8 cellular contexts compared by ENCODE assay signal in the genomic region with DNA sequence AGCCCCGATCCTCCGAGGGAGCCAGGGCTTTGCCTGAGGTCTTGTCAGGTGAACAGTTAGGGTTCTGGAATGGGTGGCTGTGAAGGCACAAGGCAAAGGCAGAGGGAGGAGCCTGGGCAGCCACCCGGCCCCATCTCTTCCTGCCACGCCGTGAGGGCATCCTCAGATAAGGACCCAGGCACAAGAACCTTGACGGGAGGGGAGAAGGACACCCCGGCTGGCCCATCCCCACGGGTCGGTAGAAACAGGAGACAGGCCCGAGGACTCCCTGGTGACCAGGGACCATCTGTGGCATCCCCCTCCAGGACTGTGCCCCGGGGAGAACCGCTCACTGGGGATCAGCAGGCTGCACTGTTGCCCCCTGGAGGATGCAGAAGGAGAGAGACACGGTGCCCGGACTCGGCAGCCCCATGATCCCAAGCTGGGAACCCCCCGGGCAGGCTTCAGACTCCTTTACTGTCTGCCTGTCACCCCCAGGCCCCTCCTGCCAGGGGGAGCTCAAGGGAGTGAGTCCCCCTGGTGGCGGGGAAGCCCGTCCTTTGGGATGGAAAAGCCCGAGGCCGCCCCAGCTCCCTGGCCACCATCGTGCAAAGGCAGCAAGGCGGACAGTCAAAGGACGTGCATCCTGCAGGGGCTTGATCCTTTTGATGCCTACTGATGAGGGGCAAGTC. TPM values are rescaled to one million over a fixed set of nuclear protein-coding genes. Genes with fewer than 3 reads are reported as not detected.
A peak's percentile ranks its signal among the peaks of the same experiment; 100 is the strongest.
DNase-seq lines count a peak whose midpoint lies in the region; ATAC-seq and TF ChIP-seq lines count a peak whose summit lies in the region.

No MANE protein-coding gene starts in this region.

- no peak for ATAC-seq in HG03571 (IDR thresholded peaks at IDR 0.05; ENCODE audit: unreplicated experiment)

- no peaks in the 10 kb centered on the region for H3K36me3 Mint-ChIP-seq in HFFc6 (ENCODE audit: low read depth)
- no peaks in the 10 kb centered on the region for H3K36me3 Mint-ChIP-seq in activated naive CD8-positive, alpha-beta T cell treated with anti-CD3 and anti-CD28 coated beads for 36 hours

- no peaks in the 10 kb centered on the region for H3K9me3 Mint-ChIP-seq in HFFc6
- H3K9me3 Mint-ChIP-seq in activated naive CD8-positive, alpha-beta T cell treated with anti-CD3 and anti-CD28 coated beads for 36 hours, result no peaks in the 10 kb centered on the region

- no peak overlapping the region for H3K27ac Mint-ChIP-seq in HFFc6
- H3K27ac Mint-ChIP-seq in activated naive CD8-positive, alpha-beta T cell treated with anti-CD3 and anti-CD28 coated beads for 36 hours, result peak overlapping the region; percentile 70

- H3K27me3 Mint-ChIP-seq in HFFc6 (ENCODE audit: insufficient read depth), result peaks cover 15% of the 10 kb centered on the region
- peaks cover 20% of the 10 kb centered on the region for H3K27me3 Mint-ChIP-seq in activated naive CD8-positive, alpha-beta T cell treated with anti-CD3 and anti-CD28 coated beads for 36 hours

- H3K4me3 Mint-ChIP-seq in HFFc6, result no peak overlapping the region
- peak overlapping the region; percentile 61 for H3K4me3 Mint-ChIP-seq in activated naive CD8-positive, alpha-beta T cell treated with anti-CD3 and anti-CD28 coated beads for 36 hours

- H3K27ac ChIP-seq in RWPE1, result peak overlapping the region; percentile 20; the same call in 1 of the 2 replicates

- POLR2A ChIA-PET in RWPE1 (lab: Yijun Ruan, JAX; ENCODE audit: low non-redundant PET), result no interaction called here

- H3K4me1 Mint-ChIP-seq in HFFc6 (ENCODE audit: low read depth), result peaks cover 13% of the 10 kb centered on the region
- peaks cover 24% of the 10 kb centered on the region for H3K4me1 Mint-ChIP-seq in activated naive CD8-positive, alpha-beta T cell treated with anti-CD3 and anti-CD28 coated beads for 36 hours

- TF ChIP-seq CTCF in GM10266 (IDR thresholded peaks at IDR 0.05; ENCODE audit: control insufficient read depth, insufficient read depth, low read depth, missing control alignments), result peak; percentile 65
- TF ChIP-seq CTCF in HFFc6 (IDR thresholded peaks at IDR 0.05), result peak; percentile 76
- TF ChIP-seq CTCF in RWPE1 (conservative IDR thresholded peaks at IDR 0.05; ENCODE audit: low read depth), result no peak; the same call in 1 of the 2 replicates

- CTCF ChIA-PET in RWPE1 (lab: Yijun Ruan, JAX), result interaction anchor here (0.6 to 1.0 kb wide), 4 partner anchors 10 to 213 kb away, joined by 3 to 7 read pairs (median 4); no protein-coding TSS in a partner anchor

- DNase-seq in GM10266 (ENCODE audit: extremely low spot score) (peak; percentile 59), HFFc6 (no peak), RWPE1 (ENCODE audit: low spot score) (peak; percentile 35), islet precursor cell (peak; percentile 84), NCI-H1105 treated with DMSO at 0.1 percent for 48 hours (lab: John Stamatoyannopoulos, UW) (no peak)
- peak; percentile 66 for DNase-seq in activated naive CD8-positive, alpha-beta T cell treated with anti-CD3 and anti-CD28 coated beads for 36 hours
- peak; percentile 15 to 19 (median 16) for DNase-seq in stimulated activated CD4-positive, alpha-beta T cell treated with anti-CD3 and anti-CD28 coated beads, TNF-alpha, amount 100 ng/mL, for 4 hours (ENCODE audit: low read depth in 3 of 3)

RNA-seq across cellular contexts. Expression of a gene that starts 12.3 kb away (rescaled TPM):
- total RNA-seq in HFFc6 (2021; fragmentation: NEBNext Ultra II Directional; extraction: Animal tissue kit (Norgen Biotek cat#: 25700)), result not detected
- total RNA-seq in activated naive CD8-positive, alpha-beta T cell treated with anti-CD3 and anti-CD28 coated beads for 36 hours, result 1 to 10 TPM; 4.0 to 4.6 TPM

Comparison
In these comparisons a context has a peak if more than half of its experiments do, and no peak if none do; other contexts are left out.
1. DNase-seq: peak in GM10266 (single experiment), RWPE1 (single experiment), activated naive CD8-positive, alpha-beta T cell treated with anti-CD3 and anti-CD28 coated beads for 36 hours (single experiment), islet precursor cell (single experiment) and stimulated activated CD4-positive, alpha-beta T cell treated with anti-CD3 and anti-CD28 coated beads, TNF-alpha, amount 100 ng/mL, for 4 hours (3 of 3); none in HFFc6 (single experiment) and NCI-H1105 treated with DMSO at 0.1 percent for 48 hours (single experiment).
2. RNA of a gene that starts 12.3 kb away (total RNA-seq): 4.0 to 4.6 TPM in activated naive CD8-positive, alpha-beta T cell treated with anti-CD3 and anti-CD28 coated beads for 36 hours; not detected in HFFc6; every median in the first group is over 4 times any median in the second.